ENCODE assay signal across 8 cellular contexts in genomic region chr10:118850418-118851061, GRCh38.
DNase-seq lines count a peak whose midpoint lies in the region; ATAC-seq and TF ChIP-seq lines count a peak whose summit lies in the region.

No MANE protein-coding gene starts in this region.

- H3K27ac ChIP-seq in OCI-LY3 (ENCODE audit: low read length) (no peak overlapping the region), prostate gland (no peak overlapping the region)

- no peak overlapping the region for H2AFZ ChIP-seq in OCI-LY3 (ENCODE audit: low read depth, low read length)

- H3K36me3 ChIP-seq in OCI-LY3 (replicated peaks; ENCODE audit: low read depth, low read length) (no peaks in the 10 kb centered on the region), prostate gland (no peaks in the 10 kb centered on the region)

- 40% methylated on average over 3 of the region's 3 CpGs for WGBS in prostate gland

- TF ChIP-seq CTCF in OCI-LY3 (IDR thresholded peaks at IDR 0.05; ENCODE audit: low read depth, low read length) (peak; percentile 64), fibroblast of villous mesenchyme (IDR thresholded peaks at IDR 0.05; ENCODE audit: insufficient read depth, low read depth, low read length) (peak; percentile 83), prostate gland (IDR thresholded peaks at IDR 0.05) (peak; percentile 20 to 45 (median 41))

- no peaks in the 10 kb centered on the region for H3K79me2 ChIP-seq in OCI-LY3 (ENCODE audit: low read length)

- TF ChIP-seq POLR2A in prostate gland (IDR thresholded peaks at IDR 0.05), result no peak

- H3K9me3 ChIP-seq in OCI-LY3 (ENCODE audit: insufficient read depth, low read length), result no peaks in the 10 kb centered on the region
- H3K9me3 ChIP-seq in prostate gland, result no peaks in the 10 kb centered on the region

- no peak overlapping the region for H3K9ac ChIP-seq in OCI-LY3 (ENCODE audit: low read length)

- DNase-seq in EH (ENCODE audit: low read depth) (peak; percentile 50), fibroblast of villous mesenchyme (ENCODE audit: low read depth) (peak; percentile 64), prostate gland (ENCODE audit: low spot score) (peak; percentile 27), NCI-H510A treated with DMSO at 0.1 percent for 48 hours (lab: John Stamatoyannopoulos, UW) (no peak), NCI-H1048 (lab: John Stamatoyannopoulos, UW) (no peak)
- DNase-seq in activated T-cell treated with anti-CD3 and anti-CD28 coated beads, Interleukin-2, amount 50 U/mL, for 1 hour, result peak; percentile 59

- intact Hi-C loops in prostate gland (cut with DNase I), result no loop called here

- H3K4me2 ChIP-seq in OCI-LY3 (ENCODE audit: low read length), result no peak overlapping the region

- ATAC-seq in HG03342 (IDR thresholded peaks at IDR 0.05; ENCODE audit: unreplicated experiment), result peak; percentile 68

- H3K27me3 ChIP-seq in OCI-LY3 (ENCODE audit: low read depth, low read length), result no peaks in the 10 kb centered on the region
- no peaks in the 10 kb centered on the region for H3K27me3 ChIP-seq in prostate gland (replicated peaks; ENCODE audit: insufficient read depth)

- H4K20me1 ChIP-seq in OCI-LY3 (ENCODE audit: insufficient read depth, low read length), result no peaks in the 10 kb centered on the region

- H3K4me3 ChIP-seq in OCI-LY3 (ENCODE audit: low read length) (no peak overlapping the region), fibroblast of villous mesenchyme (ENCODE audit: low read depth, low read length) (no peak overlapping the region), prostate gland (no peak overlapping the region)

- peaks cover 10% of the 10 kb centered on the region for H3K4me1 ChIP-seq in OCI-LY3 (ENCODE audit: low read length)
- H3K4me1 ChIP-seq in prostate gland (replicated peaks), result no peaks in the 10 kb centered on the region

Comparison
In these comparisons a context has a peak if more than half of its experiments do, and no peak if none do; other contexts are left out.
1. DNase-seq: peak in EH (single experiment), activated T-cell treated with anti-CD3 and anti-CD28 coated beads, Interleukin-2, amount 50 U/mL, for 1 hour (single experiment), fibroblast of villous mesenchyme (single experiment) and prostate gland (single experiment); none in NCI-H510A treated with DMSO at 0.1 percent for 48 hours (single experiment) and NCI-H1048 (single experiment).
2. Peak in every context shown above with its lines, with median percentiles within 50 percentile points of each other: CTCF ChIP-seq.